8 cellular contexts compared by ENCODE assay signal in genomic region chr10:17201165-17202013, GRCh38.
A peak's percentile ranks its signal among the peaks of the same experiment; 100 is the strongest.
DNase-seq lines count a peak whose midpoint lies in the region; ATAC-seq and TF ChIP-seq lines count a peak whose summit lies in the region.

Gene TRDMT1 (minus strand): TSS chr10:17201672. CDS start chr10:17201634, 38 bp downstream.

- H3K27me3 ChIP-seq in brain microvascular endothelial cell (replicated peaks) (no peaks in the 10 kb centered on the region), iPS-15b (ENCODE audit: control insufficient read depth, insufficient read depth, low read length) (no peaks in the 10 kb centered on the region)

- ATAC-seq in HG02798 (IDR thresholded peaks at IDR 0.05; ENCODE audit: poor library complexity, unreplicated experiment): peak; percentile 97

- in situ Hi-C loops in brain microvascular endothelial cell (cut with HindIII; ENCODE audit: low pct_ligation_motif_present, low sequenced_read_pairs): no loop called here

- H3K9ac ChIP-seq in iPS-15b (ENCODE audit: low read depth, low read length): peak within 1 kb of the TSS; percentile 67

- peaks cover 16% of the 10 kb centered on the region for H3K4me1 ChIP-seq in iPS-15b (ENCODE audit: control insufficient read depth, insufficient read depth, low read length)

- DNase-seq in DMS153 (lab: John Stamatoyannopoulos, UW) (peak; percentile 18), DMS153 treated with DMSO at 0.1 percent for 48 hours (lab: John Stamatoyannopoulos, UW; ENCODE audit: unreplicated experiment) (no peak), NCI-H146 (lab: John Stamatoyannopoulos, UW) (peak; percentile 88), UCSD-AML1 (lab: John Stamatoyannopoulos, UW; ENCODE audit: unreplicated experiment) (peak; percentile 92), brain microvascular endothelial cell (peak; percentile 86), skeletal muscle cell (ENCODE audit: low read depth) (peak; percentile 77)

- peak within 1 kb of the TSS; percentile 92 for H3K27ac ChIP-seq in brain microvascular endothelial cell

- H3K9me3 ChIP-seq in iPS-15b (ENCODE audit: control insufficient read depth, insufficient read depth, low read length): no peaks in the 10 kb centered on the region

- no peak for TF ChIP-seq CTCF in brain microvascular endothelial cell (IDR thresholded peaks at IDR 0.05; ENCODE audit: low read depth, low read length, missing control alignments)

- H3K36me3 ChIP-seq in brain microvascular endothelial cell (replicated peaks): no peaks in the 10 kb centered on the region
- H3K36me3 ChIP-seq in iPS-15b (ENCODE audit: control insufficient read depth, insufficient read depth, low read length): no peaks in the 10 kb centered on the region

- H3K4me3 ChIP-seq in brain microvascular endothelial cell (ENCODE audit: low read depth, low read length) (peak within 1 kb of the TSS; percentile 65), iPS-15b (ENCODE audit: low read depth, low read length) (peak within 1 kb of the TSS; percentile 76), skeletal muscle cell (ENCODE audit: low read depth, low read length) (peak within 1 kb of the TSS; percentile 64)
